In genomic region chr7:44973610-44974401, GRCh38 we compare ENCODE assay signal across 8 cellular contexts.
DNase-seq lines count a peak whose midpoint lies in the region; ATAC-seq and TF ChIP-seq lines count a peak whose summit lies in the region.

No MANE protein-coding gene starts in this region.

- no peak overlapping the region for H3K4me3 ChIP-seq in foreskin fibroblast (ENCODE audit: low read depth in 1 of 2, low read length in 2 of 2)

- peak; percentile 47 for TF ChIP-seq CTCF in foreskin fibroblast (IDR thresholded peaks at IDR 0.05; ENCODE audit: low read depth, low read length)

- DNase-seq in EL (peak; percentile 45), MV-4-11 (lab: John Stamatoyannopoulos, UW) (peak; percentile 18), foreskin fibroblast (peak in 1 of 2 donors; percentile 49), T1000 (lab: John Stamatoyannopoulos, UW) (no peak)
- peak; percentile 65 for DNase-seq in activated CD8-positive, alpha-beta memory T cell treated with anti-CD3 and anti-CD28 coated beads, Interleukin-2, amount 50 U/mL, for 4 hours
- peak; percentile 63 for DNase-seq in stimulated activated CD4-positive, alpha-beta T cell treated with anti-CD3 and anti-CD28 coated beads, Interleukin-4, amount 100 ng/mL, for 1 hour

- ATAC-seq in GM21723 (IDR thresholded peaks at IDR 0.05; ENCODE audit: unreplicated experiment) (no peak), HG03280 (IDR thresholded peaks at IDR 0.05; ENCODE audit: unreplicated experiment) (no peak)
